ENCODE assay signal across 10 cellular contexts in the genomic region with DNA sequence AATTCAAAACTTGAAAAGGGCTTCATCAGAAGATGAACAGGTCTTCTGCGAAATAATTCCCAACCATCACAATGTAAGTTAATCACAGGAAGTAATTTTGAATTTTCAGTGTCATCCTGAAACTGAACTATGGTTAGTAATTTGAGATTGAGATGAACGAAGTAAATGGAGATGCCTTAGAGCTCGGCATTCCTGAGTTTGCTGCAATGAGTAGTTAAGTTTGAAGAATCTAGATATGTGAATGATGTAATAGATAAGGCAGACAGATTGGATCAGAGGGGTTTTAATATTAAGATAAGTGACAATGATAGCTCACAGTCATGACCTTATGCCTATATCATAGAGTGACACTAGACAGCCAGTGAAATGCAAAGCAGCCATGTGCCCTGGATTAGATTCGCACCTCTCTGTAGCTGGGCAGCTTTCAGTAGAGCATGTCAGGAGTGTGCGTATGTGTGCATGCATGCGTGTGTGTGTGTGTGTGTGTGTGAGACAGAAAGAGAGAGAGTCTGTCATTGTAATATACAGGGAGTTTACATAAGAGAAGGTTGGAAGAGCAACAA.
DNase-seq lines count a peak whose midpoint lies in the region; ATAC-seq and TF ChIP-seq lines count a peak whose summit lies in the region.
"Had no signal": no experiment of that assay in that cellular context is flagged by ENCODE, and none has a peak within 500 bp of the region (broad histone marks: within the 10 kb centered on the region; RNA-seq: fewer than 3 reads in every experiment).

No MANE protein-coding gene starts in this region.

- no peaks in the 10 kb centered on the region for H3K27me3 ChIP-seq in Caco-2 (replicated peaks; ENCODE audit: control insufficient read depth, insufficient read depth, low read length)
- H3K27me3 ChIP-seq in brain microvascular endothelial cell (replicated peaks), result no peaks in the 10 kb centered on the region

- intact Hi-C loops in Caco-2 (cut with micrococcal nuclease; ENCODE audit: unreplicated experiment), result loop anchor here (5.0 kb wide), 1 partner anchor 39 kb away; no protein-coding TSS in a partner anchor

- peak; percentile 42 for ATAC-seq in GM19438 (IDR thresholded peaks at IDR 0.05; ENCODE audit: low read depth, unreplicated experiment)
- ATAC-seq in HG03280 (IDR thresholded peaks at IDR 0.05; ENCODE audit: unreplicated experiment), result peak; percentile 59

- H3K4me3 ChIP-seq in Caco-2 (ENCODE audit: low read depth, low read length) (no peak overlapping the region), brain microvascular endothelial cell (ENCODE audit: low read depth, low read length) (no peak overlapping the region)

- H3K36me3 Mint-ChIP-seq in Caco-2 (ENCODE audit: insufficient read depth, unreplicated experiment), result no peaks in the 10 kb centered on the region

- no peaks in the 10 kb centered on the region for H3K36me3 ChIP-seq in Caco-2 (ENCODE audit: control insufficient read depth, insufficient read depth, low read length)
- H3K36me3 ChIP-seq in brain microvascular endothelial cell (replicated peaks), result no peaks in the 10 kb centered on the region

- CTCF ChIA-PET in Caco-2 (lab: Charles Lee), result interaction anchor here (0.7 kb wide), 1 partner anchor 97 kb away, joined by 6 read pairs; no protein-coding TSS in a partner anchor

- H3K4me1 Mint-ChIP-seq in Caco-2 (ENCODE audit: low read depth, unreplicated experiment), result peaks cover 34% of the 10 kb centered on the region

- POLR2A ChIA-PET in Caco-2 (lab: Charles Lee), result no interaction called here

- DNase-seq in Caco-2 (peak in 1 of 2 experiments; percentile 10), brain microvascular endothelial cell (peak; percentile 39), NCI-H1417 (lab: John Stamatoyannopoulos, UW) (no peak), GM19240 (ENCODE audit: insufficient read length, low spot score) (no peak), NCI-H446 treated with DMSO at 0.1 percent for 48 hours (lab: John Stamatoyannopoulos, UW) (no peak), NCI-H1694 (lab: John Stamatoyannopoulos, UW) (no peak)
- DNase-seq: DMS153, occipital lobe had no signal

- H3K27ac ChIP-seq in brain microvascular endothelial cell, result peak overlapping the region; percentile 58

- BruUV-seq in Caco-2 (replicated peaks; lab: Mats Ljungman, UMichigan), result no TSS peak

- TF ChIP-seq CTCF in Caco-2 (IDR thresholded peaks at IDR 0.05; ENCODE audit: insufficient read depth in 1 of 2, low read depth in 1 of 2, low read length in 1 of 2, severe bottlenecking in 1 of 2, unreplicated experiment in 1 of 2) (no peak), brain microvascular endothelial cell (IDR thresholded peaks at IDR 0.05; ENCODE audit: low read depth, low read length, missing control alignments) (no peak)

- peaks cover 40% of the 10 kb centered on the region for H3K4me1 ChIP-seq in Caco-2

- H3K9me3 ChIP-seq in Caco-2, result no peaks in the 10 kb centered on the region

- in situ Hi-C loops in brain microvascular endothelial cell (cut with HindIII; ENCODE audit: low pct_ligation_motif_present, low sequenced_read_pairs), result no loop called here

- H3K4me3 Mint-ChIP-seq in Caco-2 (ENCODE audit: unreplicated experiment), result peak overlapping the region; percentile 13

- peak overlapping the region; percentile 61 for H3K27ac Mint-ChIP-seq in Caco-2 (ENCODE audit: unreplicated experiment)

- H3K9me3 Mint-ChIP-seq in Caco-2 (ENCODE audit: unreplicated experiment), result no peaks in the 10 kb centered on the region

- no peaks in the 10 kb centered on the region for H3K27me3 Mint-ChIP-seq in Caco-2 (ENCODE audit: insufficient read depth, unreplicated experiment)
